ENCODE assay signal across 1 cellular context in the genomic region with DNA sequence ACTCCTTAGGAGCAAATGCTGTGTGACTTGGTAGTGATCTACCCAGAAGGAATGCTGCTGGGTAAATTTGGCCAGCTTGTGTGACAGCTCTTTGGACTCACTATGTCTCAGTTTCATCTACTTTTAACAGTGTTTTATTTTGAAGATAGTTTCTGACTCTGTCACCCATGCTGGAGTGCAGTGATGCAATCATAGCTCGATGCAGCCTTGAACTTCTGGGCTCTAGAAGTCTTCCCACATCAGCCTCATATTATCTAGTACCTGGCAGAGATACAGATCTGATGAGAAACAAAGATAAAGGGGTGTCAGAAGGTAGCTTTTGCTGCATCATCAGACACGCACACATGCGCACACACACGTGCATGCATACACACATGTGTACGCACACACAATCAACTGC.
A peak's percentile ranks its signal among the peaks of the same experiment; 100 is the strongest.
TF ChIP-seq lines count a peak whose summit lies in the region.

No MANE protein-coding gene starts in this region.

TF ChIP-seq in HepG2, 621 proteins besides CTCF, POLR2A, EP300 and RAD21:
- no peak for TF ChIP-seq NR2F6 (IDR thresholded peaks at IDR 0.05)
- TF ChIP-seq NR2F6 (CRISPR knock-in tag; IDR thresholded peaks at IDR 0.05): no peak
- TF ChIP-seq ZNF749 (CRISPR knock-in tag; IDR thresholded peaks at IDR 0.05; ENCODE audit: borderline replicate concordance): no peak
- TF ChIP-seq GFI1 (CRISPR knock-in tag; IDR thresholded peaks at IDR 0.05; ENCODE audit: borderline replicate concordance): no peak
- TF ChIP-seq, protein P1, sequence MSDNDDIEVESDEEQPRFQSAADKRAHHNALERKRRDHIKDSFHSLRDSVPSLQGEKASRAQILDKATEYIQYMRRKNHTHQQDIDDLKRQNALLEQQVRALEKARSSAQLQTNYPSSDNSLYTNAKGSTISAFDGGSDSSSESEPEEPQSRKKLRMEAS (IDR thresholded peaks at IDR 0.05): no peak
- TF ChIP-seq ZNF232 (CRISPR knock-in tag; IDR thresholded peaks at IDR 0.05; ENCODE audit: borderline replicate concordance): peak; percentile 89
